In the genomic region with DNA sequence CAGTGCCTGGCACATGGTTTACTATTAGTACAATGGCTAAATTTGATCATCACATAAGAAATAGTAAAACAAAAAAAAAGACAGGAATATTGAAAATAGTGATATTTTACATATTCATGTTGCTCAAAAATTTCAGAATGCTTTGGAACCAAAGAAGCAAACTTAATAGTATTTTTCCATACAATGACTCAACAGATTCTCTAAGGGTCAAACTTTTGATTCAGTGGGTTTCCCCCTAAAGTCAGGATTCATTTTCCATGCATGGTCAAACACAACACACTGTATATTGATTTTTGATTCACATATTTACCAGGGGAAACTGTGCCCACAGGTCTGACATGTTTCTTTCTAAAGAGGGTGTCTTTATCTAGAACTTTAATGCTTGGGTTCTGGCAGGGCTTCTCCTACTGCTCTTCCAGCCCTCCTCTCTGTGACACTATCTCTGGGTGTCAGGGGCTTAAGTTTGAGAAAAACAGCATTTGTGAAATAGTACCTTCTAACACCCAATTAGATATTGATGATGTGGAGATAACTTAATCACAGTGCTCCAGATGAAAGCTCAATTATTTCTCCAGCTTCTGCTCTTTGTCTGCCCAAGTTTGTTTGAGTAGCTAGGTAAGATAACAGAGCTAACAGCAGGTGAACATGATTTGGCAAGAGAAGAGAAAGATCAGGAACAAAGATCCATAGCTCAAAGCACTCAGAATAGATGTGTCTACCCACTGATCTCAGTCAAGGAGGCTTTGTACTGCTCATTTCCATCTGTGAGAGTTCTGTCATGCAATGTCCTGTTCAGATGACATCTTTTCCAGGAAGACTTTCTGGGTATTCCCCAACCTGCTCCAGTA, we compare ENCODE assay signal across 31 cellular contexts. TPM values are rescaled to one million over a fixed set of nuclear protein-coding genes. Genes with fewer than 3 reads are reported as not detected.
DNase-seq lines count a peak whose midpoint lies in the region; ATAC-seq, FAIRE-seq and TF ChIP-seq lines count a peak whose summit lies in the region.
"Had no signal": no experiment of that assay in that cellular context is flagged by ENCODE, and none has a peak within 500 bp of the region (broad histone marks: within the 10 kb centered on the region; RNA-seq: fewer than 3 reads in every experiment).

No MANE protein-coding gene starts in this region.

- TF ChIP-seq CTCF in K562 (IDR thresholded peaks at IDR 0.05 in 2 of 3, conservative IDR thresholded peaks at IDR 0.05 in 1 of 3; ENCODE audit: insufficient read depth in 2 of 3, low read depth in 1 of 3, low read length in 3 of 3) (no peak), progenitor cell of endocrine pancreas (IDR thresholded peaks at IDR 0.05; ENCODE audit: unreplicated experiment) (no peak), colonic mucosa (IDR thresholded peaks at IDR 0.05) (no peak)

- FAIRE-seq in H54 (lab: Jason Lieb, UNC) (peak; percentile 68), K562 (lab: Jason Lieb, UNC) (no peak)
- FAIRE-seq: D721Med, GM19239, islet of Langerhans had no signal

- BruUV-seq in K562 (replicated peaks; lab: Mats Ljungman, UMichigan) = no TSS peak

- H2AFZ ChIP-seq in K562 (ENCODE audit: low read depth, low read length) = no peak overlapping the region
- H2AFZ ChIP-seq: neural progenitor cell had no signal

- TF ChIP-seq EP300 in K562 (IDR thresholded peaks at IDR 0.05; ENCODE audit: low read length) = no peak

- no peaks in the 10 kb centered on the region for H3K79me2 ChIP-seq in K562 (ENCODE audit: control insufficient read depth, insufficient read depth, low read length)

- DNase-seq in COR-L47 (lab: John Stamatoyannopoulos, UW) = peak; percentile 19
- DNase-seq in H54 (ENCODE audit: insufficient read length, low spot score) = no peak
- DNase-seq in K562 (ENCODE audit: extremely low read depth in 1 of 4, low spot score in 3 of 4) = peak in 1 of 4 experiments; percentile 22
- DNase-seq in progenitor cell of endocrine pancreas (ENCODE audit: low spot score, unreplicated experiment) = no peak
- no peak for DNase-seq in colonic mucosa
- DNase-seq in posterior cingulate gyrus = no peak
- DNase-seq in NCI-H345 treated with DMSO at 0.1 percent for 48 hours (lab: John Stamatoyannopoulos, UW; ENCODE audit: unreplicated experiment) = no peak
- DNase-seq: activated naive CD4-positive, alpha-beta T cell; activated T-cell treated with anti-CD3 and anti-CD28 coated beads, Interleukin-2, amount 50 U/mL, for 1 hour; central memory CD4-positive, alpha-beta T cell; foreskin fibroblast; GOT3; HFFc6; KBM-7; left ventricle myocardium inferior; NCI-H1092 treated with DMSO at 0.1 percent for 48 hours; NCI-H1930; Peyer's patch; SHP77 treated with DMSO at 0.1 percent for 48 hours; stimulated activated CD4-positive, alpha-beta T cell treated with anti-CD3 and anti-CD28 coated beads, Interleukin-12 subunit alpha, Interleukin-12 subunit beta, amount 100 ng/mL, for 4 hours; stimulated activated CD4-positive, alpha-beta T cell treated with anti-CD3 and anti-CD28 coated beads, Interleukin-2, amount 100 ng/mL, for 48 hours; substantia nigra; trophoblast cell had no signal

- ATAC-seq in K562 = no peak; the same call in 2 of the 3 replicates
- ATAC-seq: sciatic nerve had no signal

- H3K4me1 ChIP-seq in K562 (replicated peaks in 1 of 2; ENCODE audit: control insufficient read depth in 2 of 2, insufficient read depth in 2 of 2, low read length in 2 of 2) = peaks cover 0 to 5% of the 10 kb centered on the region in 2 experiments; a peak in 2 of 5 replicates
- H3K4me1 ChIP-seq in colonic mucosa = no peaks in the 10 kb centered on the region
- H3K4me1 ChIP-seq: esophagus muscularis mucosa, left ventricle myocardium inferior, neural progenitor cell, Peyer's patch had no signal

- no peak overlapping the region for H3K4me2 ChIP-seq in K562 (ENCODE audit: insufficient read depth, low read length)
- H3K4me2 ChIP-seq: neural progenitor cell had no signal

- H3K27ac ChIP-seq in K562 (ENCODE audit: extremely low read depth, low read depth, low read length) (no peak overlapping the region), colonic mucosa (no peak overlapping the region)
- H3K27ac ChIP-seq: esophagus muscularis mucosa, left ventricle myocardium inferior, neural progenitor cell, Peyer's patch had no signal

- no peaks in the 10 kb centered on the region for H3K27me3 Mint-ChIP-seq in progenitor cell of endocrine pancreas

- TF ChIP-seq POLR2A in H54 (IDR thresholded peaks at IDR 0.05; ENCODE audit: low read depth, low read length) (no peak), K562 (conservative IDR thresholded peaks at IDR 0.05) (no peak)

- H3K9me3 ChIP-seq in K562 (replicated peaks; ENCODE audit: control insufficient read depth, insufficient read depth, low read depth, low read length) (no peaks in the 10 kb centered on the region), colonic mucosa (no peaks in the 10 kb centered on the region)
- H3K9me3 ChIP-seq: esophagus muscularis mucosa, left ventricle myocardium inferior, Peyer's patch had no signal

- no peaks in the 10 kb centered on the region for H3K36me3 ChIP-seq in K562 (ENCODE audit: control insufficient read depth, insufficient read depth, low read length)
- no peaks in the 10 kb centered on the region for H3K36me3 ChIP-seq in colonic mucosa
- H3K36me3 ChIP-seq: esophagus muscularis mucosa, left ventricle myocardium inferior, neural progenitor cell, Peyer's patch had no signal

- H3K27ac Mint-ChIP-seq in progenitor cell of endocrine pancreas = peak overlapping the region; percentile 12
- H3K27ac Mint-ChIP-seq: CD14-positive monocyte; HFFc6; neural progenitor cell; T-helper 2 cell treated with Interferon-gamma antibody and Interleukin-4, amounts not matched to agents 5 μg/mL and 100 μg/mL, for 36 hours had no signal

- in situ Hi-C loops in K562 (cut with MboI) = no loop called here

- intact Hi-C loops in K562 (cut with micrococcal nuclease) (no loop called here), colonic mucosa (cut with DNase I) (no loop called here), posterior cingulate gyrus (cut with DNase I) (no loop called here)

- CTCF ChIA-PET in K562 (lab: Yijun Ruan, JAX; ENCODE audit: low intra/inter-chr PET ratio) = no interaction called here

- no peak for TF ChIP-seq RAD21 in K562 (CRISPR knock-in tag; conservative IDR thresholded peaks at IDR 0.05 in 1 of 2, IDR thresholded peaks at IDR 0.05 in 1 of 2)

- H3K9ac ChIP-seq in K562 (ENCODE audit: insufficient read depth in 1 of 2, low read depth in 2 of 2, low read length in 2 of 2) = no peak overlapping the region
- no peak overlapping the region for H3K9ac ChIP-seq in colonic mucosa (ENCODE audit: low read depth in 2 of 2, low read length in 2 of 2)
- H3K9ac ChIP-seq: neural progenitor cell had no signal

- no peak overlapping the region for H3K4me3 ChIP-seq in K562
- no peak overlapping the region for H3K4me3 ChIP-seq in colonic mucosa
- H3K4me3 ChIP-seq: esophagus muscularis mucosa, left ventricle myocardium inferior, neural progenitor cell, Peyer's patch had no signal

- H3K27me3 ChIP-seq in K562 (ENCODE audit: control insufficient read depth in 2 of 2, insufficient read depth in 2 of 2, low read length in 2 of 2) = no peaks in the 10 kb centered on the region
- no peaks in the 10 kb centered on the region for H3K27me3 ChIP-seq in colonic mucosa
- H3K27me3 ChIP-seq: esophagus muscularis mucosa, neural progenitor cell, Peyer's patch had no signal

- POLR2A ChIA-PET in K562 (lab: Yijun Ruan, JAX) = interaction anchor here (1.0 kb wide), 1 partner anchor 13 kb away, joined by 3 read pairs; no protein-coding TSS in a partner anchor

- peaks cover 2% of the 10 kb centered on the region for H3K36me3 Mint-ChIP-seq in progenitor cell of endocrine pancreas (ENCODE audit: insufficient read depth)
- H3K36me3 Mint-ChIP-seq: CD14-positive monocyte, neural progenitor cell had no signal

- no peaks in the 10 kb centered on the region for H4K20me1 ChIP-seq in K562 (replicated peaks; ENCODE audit: control insufficient read depth, insufficient read depth, low read length)

- H3K9me3 Mint-ChIP-seq in progenitor cell of endocrine pancreas (ENCODE audit: low read depth) = peaks cover 6% of the 10 kb centered on the region
- H3K9me3 Mint-ChIP-seq: HFFc6, neural progenitor cell had no signal

- peaks cover 40% of the 10 kb centered on the region for H3K4me1 Mint-ChIP-seq in progenitor cell of endocrine pancreas (ENCODE audit: low read depth)
- H3K4me1 Mint-ChIP-seq: CD14-positive monocyte had no signal

- H3K9me1 ChIP-seq in K562 (ENCODE audit: control insufficient read depth, insufficient read depth, low read length) = no peaks in the 10 kb centered on the region

- no peak overlapping the region for H3K4me3 Mint-ChIP-seq in progenitor cell of endocrine pancreas (ENCODE audit: low read depth)
- H3K4me3 Mint-ChIP-seq: CD14-positive monocyte; HFFc6; neural progenitor cell; T-helper 2 cell treated with Interferon-gamma antibody and Interleukin-4, amounts not matched to agents 5 μg/mL and 100 μg/mL, for 36 hours had no signal

TF ChIP-seq in K562, 482 proteins besides CTCF, POLR2A, EP300 and RAD21 (continues in another document):
- TF ChIP-seq NFE2 (IDR thresholded peaks at IDR 0.05; ENCODE audit: low read depth) = peak; percentile 39
- peak; percentile 67 for TF ChIP-seq CBFA2T3 (IDR thresholded peaks at IDR 0.05)
- peak; percentile 37; the same call in 1 of the 2 replicates for TF ChIP-seq CBFA2T2 (conservative IDR thresholded peaks at IDR 0.05)
- no peak for TF ChIP-seq POU5F1 (IDR thresholded peaks at IDR 0.05; ENCODE audit: borderline replicate concordance, low read depth, low read length, partially characterized antibody)
- TF ChIP-seq SIN3B (IDR thresholded peaks at IDR 0.05; ENCODE audit: low read depth) = no peak

RNA-seq across cellular contexts. Expression of gene ELL2, which starts 35.5 kb away (rescaled TPM):
- 31.2 and 65.3 TPM in 2 replicates for total RNA-seq in K562 (2011; cell fraction: chromatin; rRNA removed; ENCODE audit: low replicate concordance)
- 11.2 and 15.0 TPM in 2 replicates for total RNA-seq in K562 (2011; cell fraction: nucleolus; rRNA removed)
- 29.9 and 45.8 TPM in 2 replicates for total RNA-seq in K562 (2011; cell fraction: nucleoplasm; rRNA removed)
- total RNA-seq in K562 (2014; rRNA removed) (14.0 and 18.3 TPM in 2 replicates), K562 (2014; rRNA removed; fragmentation: Illumina TruSeq; extraction: Trizol) (14.7 and 17.1 TPM in 2 replicates), K562 (2015; rRNA removed; fragmentation: Illumina TruSeq; extraction: Trizol) (10.1 and 12.5 TPM in 2 replicates), K562 (2021) (16.2 and 23.1 TPM in 2 replicates), progenitor cell of endocrine pancreas (124 and 145 TPM in 2 replicates), colonic mucosa (10 to 100 TPM; 26.9 to 38.2 TPM)
- polyA plus RNA-seq in K562 (2011; rRNA removed) (11.1 and 16.3 TPM in 2 replicates), K562 (2014; fragmentation: Illumina TruSeq; extraction: Trizol) (11.4 and 14.5 TPM in 2 replicates), K562 (2014; fragmentation: Nextera tagmentation; extraction: Ambion mirVana) (1 to 10 TPM; 4.3 to 6.8 TPM), K562 (2014; rRNA removed) (9.0 and 14.6 TPM in 2 replicates)
- 4.0 and 4.7 TPM in 2 replicates for polyA plus RNA-seq in K562 (2011; cell fraction: cytosol; rRNA removed)
- 13.8 and 14.7 TPM in 2 replicates for polyA plus RNA-seq in K562 (2011; cell fraction: nucleus; rRNA removed)
- 8.3 and 11.9 TPM in 2 replicates for polyA plus RNA-seq in K562 (2012)
- polyA minus RNA-seq in K562 (2011; rRNA and poly(A)+ RNA removed) = 21.9 and 28.0 TPM in 2 replicates
- 4.8 and 11.7 TPM in 2 replicates for polyA minus RNA-seq in K562 (2011; cell fraction: cytosol; rRNA and poly(A)+ RNA removed)
- 21.4 and 33.0 TPM in 2 replicates for polyA minus RNA-seq in K562 (2011; cell fraction: nucleus; rRNA and poly(A)+ RNA removed)
